26 cellular contexts compared by ENCODE assay signal in genomic region chr6:21074484-21074883, GRCh38.
"Had no signal": no experiment of that assay in that cellular context is flagged by ENCODE, and none has a peak within 500 bp of the region (broad histone marks: within the 10 kb centered on the region; RNA-seq: fewer than 3 reads in every experiment).

No MANE protein-coding gene starts in this region.

- ATAC-seq: effector memory CD8-positive, alpha-beta T cell; esophagus mucosa; foreskin keratinocyte; gastrocnemius medialis; gastroesophageal sphincter; heart left ventricle; heart right ventricle had no signal

- H3K9me3 ChIP-seq: colonic mucosa, gastrocnemius medialis, gastroesophageal sphincter had no signal

- H3K27me3 ChIP-seq: colonic mucosa, dorsolateral prefrontal cortex, esophagus muscularis mucosa, esophagus squamous epithelium, foreskin keratinocyte, gastrocnemius medialis, gastroesophageal sphincter, heart left ventricle, heart right ventricle had no signal

- DNase-seq: colonic mucosa; cortex of kidney; dermis blood vessel endothelial cell; dorsolateral prefrontal cortex; effector CD4-positive, alpha-beta T cell; effector CD8-positive, alpha-beta T cell; effector memory CD4-positive, alpha-beta T cell; effector memory CD8-positive, alpha-beta T cell; endodermal cell; erythroblast; esophagus squamous epithelium; foreskin fibroblast; foreskin keratinocyte; foreskin melanocyte; gastrocnemius medialis; glutamatergic neuron; head of caudate nucleus; heart left ventricle; heart right ventricle had no signal

- H3K36me3 ChIP-seq: colonic mucosa, esophagus muscularis mucosa, gastrocnemius medialis, gastroesophageal sphincter, heart left ventricle had no signal

- H3K4me1 ChIP-seq: colonic mucosa, esophagus muscularis mucosa, esophagus squamous epithelium, foreskin keratinocyte, gastroesophageal sphincter had no signal

- H3K4me3 ChIP-seq: colonic mucosa, coronary artery, dorsolateral prefrontal cortex, esophagus muscularis mucosa, esophagus squamous epithelium, gastrocnemius medialis, gastroesophageal sphincter, heart left ventricle, heart right ventricle had no signal

- H3K27ac ChIP-seq: colonic mucosa, coronary artery, dorsolateral prefrontal cortex, epithelial cell of prostate, esophagus muscularis mucosa, esophagus squamous epithelium, foreskin keratinocyte, gastrocnemius medialis, gastroesophageal sphincter, heart left ventricle, heart right ventricle had no signal

- FAIRE-seq: endometrium, frontal cortex had no signal
